11 cellular contexts compared by ENCODE assay signal in genomic region chr10:30041394-30042105, GRCh38. TPM values are rescaled to one million over a fixed set of nuclear protein-coding genes. Genes with fewer than 3 reads are reported as not detected.
A peak's percentile ranks its signal among the peaks of the same experiment; 100 is the strongest.
DNase-seq lines count a peak whose midpoint lies in the region; ATAC-seq, FAIRE-seq and TF ChIP-seq lines count a peak whose summit lies in the region.
"Had no signal": no experiment of that assay in that cellular context is flagged by ENCODE, and none has a peak within 500 bp of the region (broad histone marks: within the 10 kb centered on the region; RNA-seq: fewer than 3 reads in every experiment).

No MANE protein-coding gene starts in this region.

- peak; percentile 73 for FAIRE-seq in GM12891 (lab: Jason Lieb, UNC)
- FAIRE-seq: colon had no signal

- DNase-seq in GM12891 (ENCODE audit: insufficient read length, low spot score), result no peak
- peak; percentile 58 for DNase-seq in NOMO-1 treated with DMSO at 0.1 percent for 48 hours (lab: John Stamatoyannopoulos, UW; ENCODE audit: unreplicated experiment)
- DNase-seq in fibroblast of peridontal ligament (ENCODE audit: extremely low read depth), result peak; percentile 47
- DNase-seq in pulmonary artery endothelial cell (ENCODE audit: low read depth, low spot score), result peak; percentile 89
- no peak for DNase-seq in activated naive CD4-positive, alpha-beta T cell treated with anti-CD3 and anti-CD28 coated beads, Interleukin-2, amount 50 U/mL, for 16 hours
- no peak for DNase-seq in NCI-H2029 (lab: John Stamatoyannopoulos, UW)
- DNase-seq: activated T-cell treated with anti-CD3 and anti-CD28 coated beads, Interleukin-2, amount 50 U/mL, for 1 hour; stimulated activated CD4-positive, alpha-beta T cell treated with anti-CD3 and anti-CD28 coated beads, Interleukin-2, amount 100 ng/mL, for 48 hours had no signal

- ATAC-seq in HG02938 (IDR thresholded peaks at IDR 0.05; ENCODE audit: unreplicated experiment) (no peak), GM18907 (IDR thresholded peaks at IDR 0.05; ENCODE audit: unreplicated experiment) (no peak)

- TF ChIP-seq POLR2A in GM12891 (IDR thresholded peaks at IDR 0.05; ENCODE audit: low read depth, low read length), result no peak

TF ChIP-seq in GM12891, 5 proteins besides CTCF, POLR2A, EP300 and RAD21:
- TF ChIP-seq PAX5 (IDR thresholded peaks at IDR 0.05; ENCODE audit: insufficient read depth, low read length, severe bottlenecking), result no peak
- TF ChIP-seq POLR2AphosphoS5 (IDR thresholded peaks at IDR 0.05; ENCODE audit: low read depth, low read length), result no peak
- TF ChIP-seq POU2F2 (IDR thresholded peaks at IDR 0.05; ENCODE audit: low read depth, low read length), result no peak
- peak; percentile 14; the same call in 1 of the 2 replicates for TF ChIP-seq SPI1 (IDR thresholded peaks at IDR 0.05; ENCODE audit: low read depth, low read length)

RNA-seq across cellular contexts. Expression of gene JCAD, which starts 17.8 kb away (rescaled TPM):
- 0.05 TPM for polyA plus RNA-seq in GM12891 (2012; ENCODE audit: low read depth, missing spikeins)
- total RNA-seq in pulmonary artery endothelial cell, result 47.9 and 49.9 TPM in 2 replicates

Comparison
In these comparisons a context has a peak if more than half of its experiments do, and no peak if none do; other contexts are left out.
1. DNase-seq: peak in NOMO-1 treated with DMSO at 0.1 percent for 48 hours (single experiment), fibroblast of peridontal ligament (single experiment) and pulmonary artery endothelial cell (single experiment); none in GM12891 (single experiment), activated naive CD4-positive, alpha-beta T cell treated with anti-CD3 and anti-CD28 coated beads, Interleukin-2, amount 50 U/mL, for 16 hours (single experiment) and NCI-H2029 (single experiment).